In the genomic region with DNA sequence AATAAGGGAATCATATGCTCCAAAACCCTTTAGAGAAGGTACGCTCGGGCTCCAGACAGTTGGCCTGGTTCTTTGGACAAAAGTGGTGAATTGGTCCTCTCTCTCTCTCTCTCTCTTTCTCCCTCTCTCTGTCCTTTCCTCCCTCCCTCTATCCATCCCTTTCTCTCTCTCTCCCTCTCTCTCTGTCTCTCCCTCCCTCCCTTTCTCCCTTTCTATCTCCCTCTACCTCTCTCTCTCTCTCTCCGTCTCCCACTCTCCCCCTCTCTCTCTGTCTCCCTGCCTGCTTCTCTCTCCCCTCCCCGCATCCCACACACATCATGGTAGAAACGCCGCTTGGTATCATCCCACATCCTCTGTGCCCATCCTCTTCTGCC, we compare ENCODE assay signal across 23 cellular contexts. TPM values are rescaled to one million over a fixed set of nuclear protein-coding genes. Genes with fewer than 3 reads are reported as not detected.
A peak's percentile ranks its signal among the peaks of the same experiment; 100 is the strongest.
DNase-seq lines count a peak whose midpoint lies in the region; ATAC-seq and TF ChIP-seq lines count a peak whose summit lies in the region.
"Had no signal": no experiment of that assay in that cellular context is flagged by ENCODE, and none has a peak within 500 bp of the region (broad histone marks: within the 10 kb centered on the region; RNA-seq: fewer than 3 reads in every experiment).

No MANE protein-coding gene starts in this region.

- H2BK5ac ChIP-seq in neuronal stem cell (ENCODE audit: low read length): no peak overlapping the region

- peak overlapping the region; percentile 4 for H3K18ac ChIP-seq in neuronal stem cell (ENCODE audit: low read length)

- H4K20me1 ChIP-seq in GM23248 (ENCODE audit: insufficient read depth): no peaks in the 10 kb centered on the region

- H2BK12ac ChIP-seq in neuronal stem cell (ENCODE audit: low read length): no peak overlapping the region

- H2BK120ac ChIP-seq in neuronal stem cell (ENCODE audit: low read depth, low read length): no peak overlapping the region

- H3K23ac ChIP-seq in neuronal stem cell (ENCODE audit: low read depth, low read length, poor library complexity): no peak overlapping the region

- no peak overlapping the region for H3K4me3 Mint-ChIP-seq in brain
- H3K4me3 Mint-ChIP-seq: activated CD4-positive, alpha-beta memory T cell treated with anti-CD3 and anti-CD28 coated beads for 36 hours; activated naive CD4-positive, alpha-beta T cell treated with anti-CD3 and anti-CD28 coated beads, Interleukin-2, amount 50 U/mL, for 24 hours; naive thymus-derived CD4-positive, alpha-beta T cell had no signal

- H3K9me3 Mint-ChIP-seq in brain: peaks cover 0 to 6% (median 0%) of the 10 kb centered on the region in 5 experiments
- H3K9me3 Mint-ChIP-seq: activated CD4-positive, alpha-beta memory T cell treated with anti-CD3 and anti-CD28 coated beads for 36 hours; activated naive CD4-positive, alpha-beta T cell treated with anti-CD3 and anti-CD28 coated beads, Interleukin-2, amount 50 U/mL, for 24 hours; activated T-helper 2 cell treated with anti-CD3 and anti-CD28 coated beads, Interferon-gamma antibody, Interleukin-2, Interleukin-4, amounts not matched to agents 10 μg/mL and 5 μg/mL and 100 μg/mL, durations not matched to agents 14 hours and 24 hours and 36 hours; naive thymus-derived CD4-positive, alpha-beta T cell had no signal

- no peak for TF ChIP-seq CTCF in brain (conservative IDR thresholded peaks at IDR 0.05)

- no peaks in the 10 kb centered on the region for H3K36me3 Mint-ChIP-seq in brain
- H3K36me3 Mint-ChIP-seq: activated CD4-positive, alpha-beta memory T cell treated with anti-CD3 and anti-CD28 coated beads for 36 hours; activated naive CD4-positive, alpha-beta T cell treated with anti-CD3 and anti-CD28 coated beads, Interleukin-2, amount 50 U/mL, for 24 hours; naive thymus-derived CD4-positive, alpha-beta T cell had no signal

- H2AFZ ChIP-seq in GM23248: 0 out of 2 replicates have a peak overlapping the region, but pooled peaks have one; percentile 20
- H2AFZ ChIP-seq in neuronal stem cell (ENCODE audit: low read length): peak overlapping the region; percentile 51

- no peak overlapping the region for H2AK5ac ChIP-seq in neuronal stem cell (ENCODE audit: low read depth, low read length)

- H3K9ac ChIP-seq in GM23248 (0 out of 2 replicates have a peak overlapping the region, but pooled peaks have one; percentile 26), neuronal stem cell (ENCODE audit: low read depth, low read length, poor library complexity) (no peak overlapping the region), subcutaneous abdominal adipose tissue (ENCODE audit: low read length in 5 of 5) (no peak overlapping the region)

- H3K9me3 ChIP-seq in GM23248 (ENCODE audit: low read depth): no peaks in the 10 kb centered on the region
- no peaks in the 10 kb centered on the region for H3K9me3 ChIP-seq in neuronal stem cell (replicated peaks in 1 of 2; ENCODE audit: control insufficient read depth in 2 of 2, insufficient read depth in 1 of 2, low read depth in 1 of 2, low read length in 2 of 2)
- H3K9me3 ChIP-seq in subcutaneous abdominal adipose tissue (ENCODE audit: control insufficient read depth in 5 of 5, low read length in 5 of 5): no peaks in the 10 kb centered on the region
- H3K9me3 ChIP-seq: A549, SJCRH30 had no signal

- no peaks in the 10 kb centered on the region for H3K79me2 ChIP-seq in GM23248 (ENCODE audit: insufficient read depth)

- H3K4me3 ChIP-seq in GM23248: no peak overlapping the region
- no peak overlapping the region for H3K4me3 ChIP-seq in neuronal stem cell (ENCODE audit: low read length in 2 of 2)
- H3K4me3 ChIP-seq in subcutaneous abdominal adipose tissue (ENCODE audit: low read depth in 1 of 5, low read length in 5 of 5): no peak overlapping the region
- H3K4me3 ChIP-seq: A549, SJCRH30 had no signal

- peaks cover 42% of the 10 kb centered on the region for H3F3A ChIP-seq in GM23248 (ENCODE audit: insufficient read depth)

- no peak overlapping the region for H3K4ac ChIP-seq in neuronal stem cell (ENCODE audit: low read length)

- H2BK15ac ChIP-seq in neuronal stem cell (ENCODE audit: low read length): no peak overlapping the region

- H4K91ac ChIP-seq in neuronal stem cell (ENCODE audit: low read depth, low read length, poor library complexity): no peak overlapping the region

- no peak overlapping the region for H3K4me2 ChIP-seq in GM23248 (ENCODE audit: unreplicated experiment)
- no peak overlapping the region for H3K4me2 ChIP-seq in neuronal stem cell (ENCODE audit: insufficient read depth, low read length, poor library complexity, severe bottlenecking)
- H3K4me2 ChIP-seq: A549 had no signal

- peaks cover 4% of the 10 kb centered on the region for H3K27me3 Mint-ChIP-seq in brain

- H3K79me1 ChIP-seq in neuronal stem cell (ENCODE audit: low read depth, low read length): no peaks in the 10 kb centered on the region

- peak overlapping the region in 3 of 5 experiments; percentile 12 to 95 (median 14) for H3K27ac Mint-ChIP-seq in brain
- H3K27ac Mint-ChIP-seq: activated CD4-positive, alpha-beta memory T cell treated with anti-CD3 and anti-CD28 coated beads for 36 hours; activated naive CD4-positive, alpha-beta T cell treated with anti-CD3 and anti-CD28 coated beads, Interleukin-2, amount 50 U/mL, for 24 hours; activated T-helper 2 cell treated with anti-CD3 and anti-CD28 coated beads, Interferon-gamma antibody, Interleukin-2, Interleukin-4, amounts not matched to agents 10 μg/mL and 5 μg/mL and 100 μg/mL, durations not matched to agents 14 hours and 24 hours and 36 hours had no signal

- no peak for DNase-seq in GM23248
- DNase-seq in neuronal stem cell (ENCODE audit: low spot score): no peak
- DNase-seq in DMS53 treated with DMSO at 0.1 percent for 48 hours (lab: John Stamatoyannopoulos, UW; ENCODE audit: unreplicated experiment): no peak
- DNase-seq in stimulated activated CD4-positive, alpha-beta T cell treated with anti-CD3 and anti-CD28 coated beads, Interleukin-2, amount 100 ng/mL, for 24 hours: no peak
- DNase-seq in Kasumi-1 (lab: John Stamatoyannopoulos, UW): no peak
- DNase-seq: activated CD4-positive, alpha-beta memory T cell treated with anti-CD3 and anti-CD28 coated beads for 36 hours; dermis blood vessel endothelial cell; DMS153; KG1; naive thymus-derived CD4-positive, alpha-beta T cell; NCI-H1417 treated with DMSO at 0.1 percent for 48 hours; NCI-H2081 treated with DMSO at 0.1 percent for 48 hours; NCI-H748 treated with DMSO at 0.1 percent for 48 hours; nucleus accumbens; SJCRH30; T-helper 1 cell had no signal

- H3K14ac ChIP-seq in neuronal stem cell (ENCODE audit: low read length): no peak overlapping the region

- no peaks in the 10 kb centered on the region for H3K27me3 ChIP-seq in GM23248 (replicated peaks; ENCODE audit: insufficient read depth)
- no peaks in the 10 kb centered on the region for H3K27me3 ChIP-seq in neuronal stem cell (ENCODE audit: control insufficient read depth in 3 of 3, insufficient read depth in 3 of 3, low read depth in 1 of 3, low read length in 3 of 3)
- H3K27me3 ChIP-seq in subcutaneous abdominal adipose tissue (ENCODE audit: control insufficient read depth in 5 of 5, insufficient read depth in 4 of 5, low read length in 5 of 5): peaks cover 4 to 17% (median 12%) of the 10 kb centered on the region in 5 donors
- H3K27me3 ChIP-seq: SJCRH30 had no signal

- H3K9me2 ChIP-seq in GM23248 (ENCODE audit: insufficient read depth): no peaks in the 10 kb centered on the region

- in situ Hi-C loops in GM23248 (cut with MboI): no loop called here

- 93% methylated on average over 6 of the region's 6 CpGs for WGBS in GM23248 (ENCODE audit: low coverage in 1 of 2, low lambda C conversion rate in 2 of 2, missing lambda C conversion rate in 2 of 2), 2 experiments
- whole genome bisulfite sequencing in neuronal stem cell (ENCODE audit: extremely low coverage in 2 of 2, insufficient read length in 2 of 2, insufficient replicate concordance in 1 of 2), 2 donors: no CpG with 5 or more reads among the region's 6 CpGs

- H3K4me1 Mint-ChIP-seq in brain: peaks cover 50% of the 10 kb centered on the region

- no peak overlapping the region for H4K8ac ChIP-seq in neuronal stem cell (ENCODE audit: low read depth, low read length)

- ATAC-seq in HG03159 (IDR thresholded peaks at IDR 0.05; ENCODE audit: unreplicated experiment): no peak
- ATAC-seq: A549; left lobe of liver; naive thymus-derived CD4-positive, alpha-beta T cell had no signal

- H3K36me3 ChIP-seq in GM23248 (ENCODE audit: low read depth) (no peaks in the 10 kb centered on the region), neuronal stem cell (replicated peaks in 1 of 2; ENCODE audit: control insufficient read depth in 2 of 2, insufficient read depth in 2 of 2, low read length in 2 of 2) (no peaks in the 10 kb centered on the region), subcutaneous abdominal adipose tissue (ENCODE audit: control insufficient read depth in 5 of 5, insufficient read depth in 5 of 5, low read length in 5 of 5) (no peaks in the 10 kb centered on the region)
- H3K36me3 ChIP-seq: SJCRH30 had no signal

- H3K27ac ChIP-seq in GM23248: peak overlapping the region; percentile 42
- H3K27ac ChIP-seq in neuronal stem cell (replicated peaks; ENCODE audit: low read length): no peak overlapping the region
- peak overlapping the region; percentile 50 for H3K27ac ChIP-seq in subcutaneous abdominal adipose tissue (ENCODE audit: low read depth, low read length)
- H3K27ac ChIP-seq: SJCRH30 had no signal

- H3K4me1 ChIP-seq in GM23248 (ENCODE audit: insufficient read depth) (peaks cover 40% of the 10 kb centered on the region), neuronal stem cell (ENCODE audit: control insufficient read depth in 2 of 2, insufficient read depth in 1 of 2, low read depth in 1 of 2, low read length in 2 of 2) (peaks cover 26 to 32% of the 10 kb centered on the region in 2 donors), subcutaneous abdominal adipose tissue (ENCODE audit: control insufficient read depth in 5 of 5, insufficient read depth in 5 of 5, low read length in 5 of 5) (peaks cover 2 to 13% (median 10%) of the 10 kb centered on the region in 5 donors)
- H3K4me1 ChIP-seq: SJCRH30 had no signal

RNA-seq across cellular contexts. Expression of gene PFKP, which starts 19.7 kb away (rescaled TPM):
- total RNA-seq in GM23248 (2014; rRNA removed; shearing (Covaris generic)): 137 and 159 TPM in 2 replicates
- 133 TPM in 2 replicates for polyA plus RNA-seq in GM23248 (2016; fragmentation: Nextera tagmentation; extraction: Ambion mirVana)
- 167 TPM for polyA plus RNA-seq in brain (ENCODE audit: insufficient read depth, low read depth, low replicate concordance)
- 21.1 TPM for polyA plus RNA-seq in neuronal stem cell (2013, experiment 1 of 2)
- polyA plus RNA-seq in neuronal stem cell (2013, experiment 2 of 2): 21.1 TPM
